Comparison of ENCODE assay signal across 9 cellular contexts in genomic region chr21:14687277-14687642, GRCh38.
DNase-seq lines count a peak whose midpoint lies in the region; ATAC-seq and TF ChIP-seq lines count a peak whose summit lies in the region.
"Had no signal": no experiment of that assay in that cellular context is flagged by ENCODE, and none has a peak within 500 bp of the region (broad histone marks: within the 10 kb centered on the region; RNA-seq: fewer than 3 reads in every experiment).

No MANE protein-coding gene starts in this region.

- no peak for ATAC-seq in SK-N-SH treated with all-trans-retinoic acid at 6 μM for 48 hours
- peak; percentile 44 for ATAC-seq in HG02970 (IDR thresholded peaks at IDR 0.05; ENCODE audit: low FRiP score, unreplicated experiment)
- ATAC-seq in sciatic nerve, result peak; percentile 53

- no peak for TF ChIP-seq RAD21 in SK-N-SH (IDR thresholded peaks at IDR 0.05; ENCODE audit: low read length)

- H3K4me2 ChIP-seq in SK-N-SH (no peak overlapping the region), OCI-LY3 (ENCODE audit: low read length) (peak overlapping the region; percentile 78)

- H3K79me2 ChIP-seq in SK-N-SH (ENCODE audit: insufficient read depth) (no peaks in the 10 kb centered on the region), OCI-LY3 (ENCODE audit: low read length) (no peaks in the 10 kb centered on the region)

- TF ChIP-seq CTCF in SK-N-SH (IDR thresholded peaks at IDR 0.05) (no peak), OCI-LY3 (IDR thresholded peaks at IDR 0.05; ENCODE audit: low read depth, low read length) (no peak)

- CTCF ChIA-PET in SK-N-SH (lab: Yijun Ruan, JAX), result interaction anchor here (1.0 kb wide), 1 partner anchor 21 kb away, joined by 3 read pairs; no protein-coding TSS in a partner anchor

- H3K4me3 ChIP-seq in SK-N-SH (ENCODE audit: low read depth in 2 of 2, low read length in 1 of 2) (no peak overlapping the region), OCI-LY3 (ENCODE audit: low read length) (peak overlapping the region; percentile 45)

- H3K36me3 ChIP-seq in SK-N-SH (replicated peaks in 1 of 2; ENCODE audit: control insufficient read depth in 1 of 2, insufficient read depth in 2 of 2, low read length in 1 of 2), result no peaks in the 10 kb centered on the region
- H3K36me3 ChIP-seq in OCI-LY3 (replicated peaks; ENCODE audit: low read depth, low read length), result no peaks in the 10 kb centered on the region

- DNase-seq in SK-N-SH (no peak), sciatic nerve (ENCODE audit: low spot score) (no peak), NCI-H1417 (lab: John Stamatoyannopoulos, UW) (no peak), A172 (ENCODE audit: low spot score) (no peak), NCI-H774 (lab: John Stamatoyannopoulos, UW) (no peak)

- H2AFZ ChIP-seq in SK-N-SH (ENCODE audit: low read depth) (0 out of 2 replicates have a peak overlapping the region, but pooled peaks have one; percentile 4), OCI-LY3 (ENCODE audit: low read depth, low read length) (0 out of 2 replicates have a peak overlapping the region, but pooled peaks have one; percentile 60)

- POLR2A ChIA-PET in SK-N-SH (lab: Yijun Ruan, JAX), result no interaction called here

- H3K4me1 ChIP-seq in SK-N-SH (ENCODE audit: control insufficient read depth in 1 of 2, insufficient read depth in 2 of 2, low read depth in 1 of 2, low read length in 1 of 2) (no peaks in the 10 kb centered on the region), OCI-LY3 (ENCODE audit: low read length) (peaks cover 58% of the 10 kb centered on the region)

- H3K27me3 ChIP-seq in SK-N-SH (ENCODE audit: insufficient read depth) (no peaks in the 10 kb centered on the region), OCI-LY3 (ENCODE audit: low read depth, low read length) (no peaks in the 10 kb centered on the region)

- H3F3A ChIP-seq in SK-N-SH (replicated peaks; ENCODE audit: insufficient read depth), result no peaks in the 10 kb centered on the region

- intact Hi-C loops in sciatic nerve (cut with DNase I), result no loop called here

- no peak overlapping the region for H3K9ac ChIP-seq in SK-N-SH
- peak overlapping the region; percentile 39 for H3K9ac ChIP-seq in OCI-LY3 (ENCODE audit: low read length)

- H4K20me1 ChIP-seq in SK-N-SH (ENCODE audit: insufficient read depth), result no peaks in the 10 kb centered on the region
- H4K20me1 ChIP-seq in OCI-LY3 (ENCODE audit: insufficient read depth, low read length), result no peaks in the 10 kb centered on the region

- no peaks in the 10 kb centered on the region for H3K9me2 ChIP-seq in SK-N-SH

- TF ChIP-seq EP300 in SK-N-SH (IDR thresholded peaks at IDR 0.05; ENCODE audit: borderline replicate concordance in 1 of 2, low read depth in 1 of 2, low read length in 1 of 2), result no peak

- H3K9me3 ChIP-seq in SK-N-SH (no peaks in the 10 kb centered on the region), OCI-LY3 (ENCODE audit: insufficient read depth, low read length) (no peaks in the 10 kb centered on the region)

- H3K27ac ChIP-seq in SK-N-SH (ENCODE audit: low read depth in 2 of 2, low read length in 1 of 2) (no peak overlapping the region), OCI-LY3 (ENCODE audit: low read length) (peak overlapping the region; percentile 89)
- H3K27ac ChIP-seq: 22Rv1 had no signal

TF ChIP-seq in SK-N-SH, 30 proteins besides CTCF, POLR2A, EP300 and RAD21 (continues in another document):
- no peak for TF ChIP-seq TEAD4 (IDR thresholded peaks at IDR 0.05; ENCODE audit: borderline replicate concordance, insufficient read depth)
- TF ChIP-seq, protein P1, sequence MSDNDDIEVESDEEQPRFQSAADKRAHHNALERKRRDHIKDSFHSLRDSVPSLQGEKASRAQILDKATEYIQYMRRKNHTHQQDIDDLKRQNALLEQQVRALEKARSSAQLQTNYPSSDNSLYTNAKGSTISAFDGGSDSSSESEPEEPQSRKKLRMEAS (IDR thresholded peaks at IDR 0.05; ENCODE audit: low read depth), result no peak
- TF ChIP-seq EZH2phosphoT487 (IDR thresholded peaks at IDR 0.05; ENCODE audit: borderline replicate concordance, low read depth), result no peak
- TF ChIP-seq FOXJ3 (CRISPR knock-in tag; IDR thresholded peaks at IDR 0.05), result no peak
- TF ChIP-seq FOXM1 (IDR thresholded peaks at IDR 0.05; ENCODE audit: low read depth), result no peak
- TF ChIP-seq RCOR1 (IDR thresholded peaks at IDR 0.05; ENCODE audit: low read length), result no peak
- TF ChIP-seq, protein P2, sequence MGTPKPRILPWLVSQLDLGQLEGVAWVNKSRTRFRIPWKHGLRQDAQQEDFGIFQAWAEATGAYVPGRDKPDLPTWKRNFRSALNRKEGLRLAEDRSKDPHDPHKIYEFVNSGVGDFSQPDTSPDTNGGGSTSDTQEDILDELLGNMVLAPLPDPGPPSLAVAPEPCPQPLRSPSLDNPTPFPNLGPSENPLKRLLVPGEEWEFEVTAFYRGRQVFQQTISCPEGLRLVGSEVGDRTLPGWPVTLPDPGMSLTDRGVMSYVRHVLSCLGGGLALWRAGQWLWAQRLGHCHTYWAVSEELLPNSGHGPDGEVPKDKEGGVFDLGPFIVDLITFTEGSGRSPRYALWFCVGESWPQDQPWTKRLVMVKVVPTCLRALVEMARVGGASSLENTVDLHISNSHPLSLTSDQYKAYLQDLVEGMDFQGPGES (IDR thresholded peaks at IDR 0.05; ENCODE audit: low read depth, low read length), result no peak
- no peak for TF ChIP-seq SIN3A (IDR thresholded peaks at IDR 0.05; ENCODE audit: borderline replicate concordance, low read depth, low read length)
- no peak for TF ChIP-seq ELF1 (IDR thresholded peaks at IDR 0.05)
- no peak for TF ChIP-seq MXI1 (IDR thresholded peaks at IDR 0.05; ENCODE audit: low read depth, low read length)
- TF ChIP-seq NFIC (IDR thresholded peaks at IDR 0.05; ENCODE audit: borderline replicate concordance), result no peak
- TF ChIP-seq GABPA (IDR thresholded peaks at IDR 0.05; ENCODE audit: low read depth), result no peak
- no peak for TF ChIP-seq POLR2AphosphoS5 (IDR thresholded peaks at IDR 0.05; ENCODE audit: low read depth, low read length)
- no peak for TF ChIP-seq JUND (IDR thresholded peaks at IDR 0.05)
- no peak for TF ChIP-seq MEF2A (IDR thresholded peaks at IDR 0.05; ENCODE audit: borderline replicate concordance, low read depth)
- TF ChIP-seq, protein P3, sequence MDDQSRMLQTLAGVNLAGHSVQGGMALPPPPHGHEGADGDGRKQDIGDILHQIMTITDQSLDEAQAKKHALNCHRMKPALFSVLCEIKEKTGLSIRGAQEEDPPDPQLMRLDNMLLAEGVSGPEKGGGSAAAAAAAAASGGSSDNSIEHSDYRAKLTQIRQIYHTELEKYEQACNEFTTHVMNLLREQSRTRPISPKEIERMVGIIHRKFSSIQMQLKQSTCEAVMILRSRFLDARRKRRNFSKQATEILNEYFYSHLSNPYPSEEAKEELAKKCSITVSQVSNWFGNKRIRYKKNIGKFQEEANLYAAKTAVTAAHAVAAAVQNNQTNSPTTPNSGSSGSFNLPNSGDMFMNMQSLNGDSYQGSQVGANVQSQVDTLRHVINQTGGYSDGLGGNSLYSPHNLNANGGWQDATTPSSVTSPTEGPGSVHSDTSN (IDR thresholded peaks at IDR 0.05), result no peak

TF ChIP-seq in SK-N-SH treated with all-trans-retinoic acid at 6 μM for 48 hours, 23 proteins besides CTCF, POLR2A, EP300 and RAD21:
- TF ChIP-seq PPARA (CRISPR knock-in tag; IDR thresholded peaks at IDR 0.05; ENCODE audit: borderline replicate concordance) (no peak), OSR1 (CRISPR knock-in tag; IDR thresholded peaks at IDR 0.05) (no peak), CSRNP3 (CRISPR knock-in tag; IDR thresholded peaks at IDR 0.05) (no peak), ARNTL (CRISPR knock-in tag; IDR thresholded peaks at IDR 0.05; ENCODE audit: borderline replicate concordance, low read depth) (no peak)
- TF ChIP-seq, protein P4, sequence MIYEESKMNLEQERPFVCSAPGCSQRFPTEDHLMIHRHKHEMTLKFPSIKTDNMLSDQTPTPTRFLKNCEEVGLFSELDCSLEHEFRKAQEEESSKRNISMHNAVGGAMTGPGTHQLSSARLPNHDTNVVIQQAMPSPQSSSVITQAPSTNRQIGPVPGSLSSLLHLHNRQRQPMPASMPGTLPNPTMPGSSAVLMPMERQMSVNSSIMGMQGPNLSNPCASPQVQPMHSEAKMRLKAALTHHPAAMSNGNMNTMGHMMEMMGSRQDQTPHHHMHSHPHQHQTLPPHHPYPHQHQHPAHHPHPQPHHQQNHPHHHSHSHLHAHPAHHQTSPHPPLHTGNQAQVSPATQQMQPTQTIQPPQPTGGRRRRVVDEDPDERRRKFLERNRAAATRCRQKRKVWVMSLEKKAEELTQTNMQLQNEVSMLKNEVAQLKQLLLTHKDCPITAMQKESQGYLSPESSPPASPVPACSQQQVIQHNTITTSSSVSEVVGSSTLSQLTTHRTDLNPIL (CRISPR knock-in tag; IDR thresholded peaks at IDR 0.05; ENCODE audit: low read depth), result no peak
